8 cellular contexts compared by ENCODE assay signal in genomic region chr6:145964948-145965366, GRCh38. TPM values are rescaled to one million over a fixed set of nuclear protein-coding genes. Genes with fewer than 3 reads are reported as not detected.
DNase-seq lines count a peak whose midpoint lies in the region; ATAC-seq and TF ChIP-seq lines count a peak whose summit lies in the region.

No MANE protein-coding gene starts in this region.

- no peak for TF ChIP-seq POLR2A in stomach (IDR thresholded peaks at IDR 0.05)

- intact Hi-C loops in cardiac septum (cut with DNase I): loop anchor here (2.0 kb wide), 2 partner anchors 150 to 578 kb away; partner anchors contain the start of genes FBXO30 and RAB32
- intact Hi-C loops in stomach (cut with DNase I; ENCODE audit: low total_unique reads): loop anchor here (10.0 kb wide), 1 partner anchor 580 kb away; the partner anchor contains the start of gene RAB32

- H3K27ac ChIP-seq in cardiac muscle cell (peak overlapping the region; percentile 89), stomach (peak overlapping the region in 4 of 5 donors; percentile 90 to 94 (median 92))

- H3K36me3 ChIP-seq in cardiac muscle cell (no peaks in the 10 kb centered on the region), stomach (no peaks in the 10 kb centered on the region)

- H3K27me3 ChIP-seq in cardiac muscle cell (no peaks in the 10 kb centered on the region), stomach (no peaks in the 10 kb centered on the region)

- DNase-seq in cardiac muscle cell (ENCODE audit: low read depth in 1 of 2, low spot score in 1 of 2) (no peak), cardiac septum (ENCODE audit: low spot score) (no peak), stomach (no peak), NCI-H146 treated with DMSO at 0.1 percent for 48 hours (lab: John Stamatoyannopoulos, UW; ENCODE audit: unreplicated experiment) (no peak), HuH-7.5 (ENCODE audit: low spot score) (no peak)
- DNase-seq in activated CD8-positive, alpha-beta memory T cell treated with anti-CD3 and anti-CD28 coated beads, Interleukin-2, amount 50 U/mL, for 48 hours: peak; percentile 50

- H3K4me1 ChIP-seq in cardiac muscle cell (ENCODE audit: low read depth): peaks cover 8% of the 10 kb centered on the region
- H3K4me1 ChIP-seq in stomach: peaks cover 18 to 42% (median 39%) of the 10 kb centered on the region in 4 donors

- H3K4me3 ChIP-seq in cardiac muscle cell (peak overlapping the region; percentile 71), iPS-18c (ENCODE audit: insufficient read depth, low read depth, low read length) (peak overlapping the region; percentile 82; the same call in 1 of the 2 replicates), stomach (peak overlapping the region; percentile 59 to 89 (median 81))

- TF ChIP-seq CTCF in cardiac muscle cell (IDR thresholded peaks at IDR 0.05; ENCODE audit: low read depth, low read length) (no peak), stomach (IDR thresholded peaks at IDR 0.05) (no peak)

- 57 to 69% (median 59%) methylated on average over 4 of the region's 4 CpGs for WGBS in stomach, 5 donors

- ATAC-seq in GM19324 (IDR thresholded peaks at IDR 0.05; ENCODE audit: low FRiP score, unreplicated experiment): no peak

- H3K9me3 ChIP-seq in cardiac muscle cell (ENCODE audit: low read depth) (no peaks in the 10 kb centered on the region), iPS-18c (ENCODE audit: control insufficient read depth, insufficient read depth, low read length) (no peaks in the 10 kb centered on the region), stomach (no peaks in the 10 kb centered on the region)

- no peak for TF ChIP-seq EP300 in stomach (IDR thresholded peaks at IDR 0.05)

RNA-seq across cellular contexts. Expression of gene SHPRH, which starts 0.8 kb away (rescaled TPM):
- total RNA-seq in cardiac muscle cell (15.3 and 32.6 TPM in 2 replicates), cardiac septum (13.1 TPM), stomach (10 to 100 TPM; 18.1 to 66.5 (median 29.3) TPM)
- polyA plus RNA-seq in cardiac muscle cell (18.8 and 26.5 TPM in 2 replicates), stomach (1 to 10 TPM; 1.5 to 3.3 (median 1.6) TPM)
